11 cellular contexts compared by ENCODE assay signal in the genomic region with DNA sequence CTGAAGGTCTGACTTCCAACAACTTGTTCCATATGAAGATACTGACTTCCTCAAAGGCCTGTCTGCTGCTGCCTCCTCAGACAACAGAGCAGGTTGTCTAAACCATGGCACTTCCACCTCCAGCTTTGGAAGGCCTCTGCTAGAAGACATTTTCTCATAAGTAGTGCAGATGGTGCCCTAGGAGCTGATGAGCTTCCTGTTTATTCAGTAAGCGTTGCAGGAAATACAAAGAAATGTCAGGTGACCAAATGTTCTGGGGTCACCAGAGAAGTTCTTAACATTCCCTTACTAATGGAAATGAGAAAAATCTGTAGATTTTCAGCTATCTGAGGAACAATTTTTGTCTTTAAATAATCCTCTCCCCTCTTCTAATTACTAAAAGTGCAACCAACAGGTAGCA. TPM values are rescaled to one million over a fixed set of nuclear protein-coding genes. Genes with fewer than 3 reads are reported as not detected.
DNase-seq lines count a peak whose midpoint lies in the region; ATAC-seq and TF ChIP-seq lines count a peak whose summit lies in the region.
"Had no signal": no experiment of that assay in that cellular context is flagged by ENCODE, and none has a peak within 500 bp of the region (broad histone marks: within the 10 kb centered on the region; RNA-seq: fewer than 3 reads in every experiment).

No MANE protein-coding gene starts in this region.

- H3K9me3 ChIP-seq in muscle layer of duodenum (ENCODE audit: control insufficient read depth in 1 of 2, low read length in 2 of 2) (no peaks in the 10 kb centered on the region), upper lobe of right lung (no peaks in the 10 kb centered on the region)

- intact Hi-C loops in upper lobe of right lung (cut with DNase I): no loop called here

- H3K27ac ChIP-seq in caudate nucleus (ENCODE audit: low read depth, low read length): peak overlapping the region; percentile 77
- H3K27ac ChIP-seq in muscle layer of duodenum (ENCODE audit: low read length): peak overlapping the region; percentile 49
- peak overlapping the region; percentile 40 for H3K27ac ChIP-seq in upper lobe of right lung
- H3K27ac ChIP-seq: C4-2B had no signal

- no peaks in the 10 kb centered on the region for H3K27me3 ChIP-seq in muscle layer of duodenum (ENCODE audit: low read depth, low read length)
- no peaks in the 10 kb centered on the region for H3K27me3 ChIP-seq in upper lobe of right lung

- TF ChIP-seq CTCF in upper lobe of right lung (IDR thresholded peaks at IDR 0.05): no peak

- ATAC-seq in upper lobe of right lung: no peak
- ATAC-seq in GM19397 (IDR thresholded peaks at IDR 0.05; ENCODE audit: unreplicated experiment): no peak

- peaks cover 0 to 25% of the 10 kb centered on the region in 2 donors for H3K4me1 ChIP-seq in muscle layer of duodenum (ENCODE audit: control insufficient read depth in 1 of 2, insufficient read depth in 2 of 2, low read length in 2 of 2)
- peaks cover 6% of the 10 kb centered on the region for H3K4me1 ChIP-seq in upper lobe of right lung

- no peaks in the 10 kb centered on the region for H3K36me3 ChIP-seq in muscle layer of duodenum (ENCODE audit: control insufficient read depth in 1 of 2, insufficient read depth in 2 of 2, low read length in 2 of 2)
- H3K36me3 ChIP-seq in upper lobe of right lung: no peaks in the 10 kb centered on the region

- DNase-seq in NCI-H69 (lab: John Stamatoyannopoulos, UW) (peak; percentile 36), caudate nucleus (lab: John Stamatoyannopoulos, UW) (peak in 1 of 61 donors; percentile 9), upper lobe of right lung (no peak), CD1c-positive myeloid dendritic cell (ENCODE audit: extremely low spot score) (no peak), NCI-H2196 treated with DMSO at 0.1 percent for 48 hours (lab: John Stamatoyannopoulos, UW; ENCODE audit: unreplicated experiment) (no peak)
- DNase-seq: activated effector memory CD4-positive, alpha-beta T cell treated with Interleukin-2 at 50 U/mL for 16 hours; effector CD8-positive, alpha-beta T cell; NCI-H2171 had no signal

- H3K4me3 ChIP-seq in muscle layer of duodenum (ENCODE audit: low read depth in 1 of 2, low read length in 2 of 2): no peak overlapping the region
- no peak overlapping the region for H3K4me3 ChIP-seq in upper lobe of right lung

RNA-seq across cellular contexts. Expression of a gene that starts 28.9 kb away (rescaled TPM):
- total RNA-seq in upper lobe of right lung: 11.1 TPM
